ENCODE assay signal across 5 cellular contexts in genomic region chr1:23004769-23005168, GRCh38. TPM values are rescaled to one million over a fixed set of nuclear protein-coding genes. Genes with fewer than 3 reads are reported as not detected.
"Had no signal": no experiment of that assay in that cellular context is flagged by ENCODE, and none has a peak within 500 bp of the region (broad histone marks: within the 10 kb centered on the region; RNA-seq: fewer than 3 reads in every experiment).

No MANE protein-coding gene starts in this region.

RNA-seq across cellular contexts. Expression of gene TEX46, which starts 10.9 kb away (rescaled TPM):
- total RNA-seq: HT-29, LHCN-M2, MCF 10A had no signal
- polyA plus RNA-seq: IgD-negative memory B cell had no signal

RNA-seq across cellular contexts. Expression of gene LACTBL1, which starts 32.1 kb away (rescaled TPM):
- total RNA-seq: HT-29, LHCN-M2, MCF 10A, OCI-LY7 had no signal
- polyA plus RNA-seq: IgD-negative memory B cell had no signal
